In the genomic region with DNA sequence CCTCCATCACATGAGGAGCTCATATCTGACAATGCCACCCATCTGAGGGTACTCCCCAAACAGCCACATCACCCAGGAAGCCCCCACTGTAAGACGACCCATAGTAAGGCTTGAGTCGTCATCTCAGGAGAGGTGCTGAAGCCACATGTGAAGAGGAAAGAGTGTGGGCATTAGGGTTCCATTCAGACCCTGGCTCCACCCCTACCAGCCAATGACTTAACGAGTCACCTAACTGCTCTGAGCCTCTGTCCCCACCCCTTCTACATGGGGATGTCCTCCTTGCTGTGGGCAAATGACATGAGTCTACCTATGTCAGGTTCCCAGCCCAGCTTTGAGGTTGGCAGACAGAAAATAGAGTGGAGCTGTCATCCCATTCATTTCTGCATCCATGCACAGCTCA, we compare ENCODE assay signal across 23 cellular contexts. TPM values are rescaled to one million over a fixed set of nuclear protein-coding genes. Genes with fewer than 3 reads are reported as not detected.
"Had no signal": no experiment of that assay in that cellular context is flagged by ENCODE, and none has a peak within 500 bp of the region (broad histone marks: within the 10 kb centered on the region; RNA-seq: fewer than 3 reads in every experiment).

No MANE protein-coding gene starts in this region.

- H3K4me3 ChIP-seq: ascending aorta, colonic mucosa, esophagus muscularis mucosa, gastroesophageal sphincter, heart left ventricle, neural progenitor cell, ovary, right lobe of liver, smooth muscle cell, thoracic aorta had no signal

- H2AFZ ChIP-seq: neural progenitor cell had no signal

- H3K27me3 ChIP-seq: ascending aorta, colonic mucosa, neural progenitor cell, ovary, right lobe of liver had no signal

- H3K27ac Mint-ChIP-seq: activated B cell treated with CpG ODN at 0.5 μM for 24 hours; activated CD4-positive, alpha-beta T cell treated with anti-CD3 and anti-CD28 coated beads, Interleukin-2, amount 10 ng/mL, durations not matched to agents 24 days and 14 days; activated T-helper 1 cell treated with anti-CD3 and anti-CD28 coated beads, Interleukin-12 subunit alpha, Interleukin-12 subunit beta, Interleukin-2, Interleukin-4 antibody, amounts not matched to agents 30 ng/mL and 10 ng/mL and 1 ng/mL, durations not matched to agents 14 hours and 24 hours and 36 hours; naive thymus-derived CD4-positive, alpha-beta T cell; neural progenitor cell; T-cell had no signal

- H3K36me3 ChIP-seq: ascending aorta, colonic mucosa, esophagus muscularis mucosa, gastroesophageal sphincter, heart left ventricle, neural progenitor cell, ovary, right lobe of liver, thoracic aorta had no signal

- H3K27me3 Mint-ChIP-seq: activated CD4-positive, alpha-beta T cell treated with anti-CD3 and anti-CD28 coated beads, Interleukin-2, amount 10 ng/mL, durations not matched to agents 24 days and 14 days had no signal

- H3K4me3 Mint-ChIP-seq: activated B cell treated with CpG ODN at 0.5 μM for 24 hours; activated CD4-positive, alpha-beta T cell treated with anti-CD3 and anti-CD28 coated beads, Interleukin-2, amount 10 ng/mL, durations not matched to agents 24 days and 14 days; activated T-helper 1 cell treated with anti-CD3 and anti-CD28 coated beads, Interleukin-12 subunit alpha, Interleukin-12 subunit beta, Interleukin-2, Interleukin-4 antibody, amounts not matched to agents 30 ng/mL and 10 ng/mL and 1 ng/mL, durations not matched to agents 14 hours and 24 hours and 36 hours; central memory CD8-positive, alpha-beta T cell; naive thymus-derived CD4-positive, alpha-beta T cell; neural progenitor cell; T-cell had no signal

- H3K36me3 Mint-ChIP-seq: neural progenitor cell, T-cell had no signal

- DNase-seq: activated B cell treated with CpG ODN at 0.5 μM for 24 hours; activated CD4-positive, alpha-beta T cell treated with anti-CD3 and anti-CD28 coated beads, Interleukin-2, amount 10 ng/mL, durations not matched to agents 24 days and 14 days; colonic mucosa; heart left ventricle; mesenchymal stem cell; naive thymus-derived CD4-positive, alpha-beta T cell; ovary; right lobe of liver; stimulated activated CD4-positive, alpha-beta T cell treated with anti-CD3 and anti-CD28 coated beads, Interleukin-4, amount 100 ng/mL, for 1 hour; T-cell had no signal

- H3K4me1 Mint-ChIP-seq: activated B cell treated with CpG ODN at 0.5 μM for 24 hours; activated CD4-positive, alpha-beta T cell treated with anti-CD3 and anti-CD28 coated beads, Interleukin-2, amount 10 ng/mL, durations not matched to agents 24 days and 14 days; central memory CD8-positive, alpha-beta T cell; T-cell had no signal

- ATAC-seq: gastroesophageal sphincter; heart left ventricle; naive thymus-derived CD4-positive, alpha-beta T cell; right lobe of liver; T-cell had no signal

- H3K9me3 ChIP-seq: ascending aorta, colonic mucosa, ovary, right lobe of liver, thoracic aorta had no signal

- H3K4me2 ChIP-seq: neural progenitor cell, smooth muscle cell had no signal

- H3K9ac ChIP-seq: neural progenitor cell had no signal

- H3K27ac ChIP-seq: ascending aorta, colonic mucosa, esophagus muscularis mucosa, gastroesophageal sphincter, heart left ventricle, neural progenitor cell, ovary, right lobe of liver, thoracic aorta had no signal

- H3K4me1 ChIP-seq: ascending aorta, colonic mucosa, esophagus muscularis mucosa, gastroesophageal sphincter, heart left ventricle, neural progenitor cell, right lobe of liver had no signal

RNA-seq across cellular contexts. Expression of a gene that starts 46.3 kb away (rescaled TPM):
- total RNA-seq: activated B cell treated with CpG ODN at 0.5 μM for 24 hours; activated CD4-positive, alpha-beta T cell treated with anti-CD3 and anti-CD28 coated beads, Interleukin-2, amount 10 ng/mL, durations not matched to agents 24 days and 14 days; activated T-helper 1 cell treated with anti-CD3 and anti-CD28 coated beads, Interleukin-12 subunit alpha, Interleukin-12 subunit beta, Interleukin-2, Interleukin-4 antibody, amounts not matched to agents 30 ng/mL and 10 ng/mL and 1 ng/mL, durations not matched to agents 14 hours and 24 hours and 36 hours; colonic mucosa; esophagus muscularis mucosa; gastroesophageal sphincter; kidney epithelial cell; liver; mucosa of gallbladder; naive thymus-derived CD4-positive, alpha-beta T cell; pulmonary artery endothelial cell; right lobe of liver; smooth muscle cell; T-cell; thoracic aorta; ureter had no signal
- polyA plus RNA-seq: liver; naive thymus-derived CD4-positive, alpha-beta T cell; ovary; smooth muscle cell had no signal
